Comparison of ENCODE assay signal across 1 cellular context in genomic region chr3:190131329-190131728, GRCh38.
TF ChIP-seq lines count a peak whose summit lies in the region.

No MANE protein-coding gene starts in this region.

TF ChIP-seq in GM12878, 131 proteins besides CTCF, POLR2A, EP300 and RAD21 (continued from another document):
- TF ChIP-seq ESRRA (IDR thresholded peaks at IDR 0.05; ENCODE audit: low read length) = no peak
- no peak for TF ChIP-seq ZNF207 (IDR thresholded peaks at IDR 0.05; ENCODE audit: borderline replicate concordance)
- TF ChIP-seq RB1 (IDR thresholded peaks at IDR 0.05; ENCODE audit: borderline replicate concordance) = no peak
- TF ChIP-seq MLLT1 (IDR thresholded peaks at IDR 0.05) = no peak
